12 cellular contexts compared by ENCODE assay signal in the genomic region with DNA sequence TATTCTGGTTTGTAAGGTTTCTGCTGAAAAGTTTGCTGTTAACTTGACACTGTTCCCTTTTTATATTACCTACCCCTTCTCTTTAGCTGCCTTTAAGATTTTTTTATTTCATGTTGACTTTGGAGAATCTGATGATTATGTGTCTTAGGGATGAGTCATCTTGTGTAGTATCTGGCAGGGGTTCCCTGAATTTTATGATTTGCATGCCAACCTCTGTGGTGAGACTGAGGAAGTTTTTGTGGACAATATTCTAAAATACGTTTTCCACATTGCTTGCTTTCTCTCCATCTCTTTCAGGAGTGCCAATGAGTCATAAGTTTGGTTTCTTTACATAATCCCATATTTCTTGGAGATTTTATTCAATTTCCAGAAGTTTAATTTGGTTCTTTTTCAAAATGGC.
DNase-seq lines count a peak whose midpoint lies in the region; ATAC-seq and TF ChIP-seq lines count a peak whose summit lies in the region.
"Had no signal": no experiment of that assay in that cellular context is flagged by ENCODE, and none has a peak within 500 bp of the region (broad histone marks: within the 10 kb centered on the region; RNA-seq: fewer than 3 reads in every experiment).

No MANE protein-coding gene starts in this region.

- no peak overlapping the region for H3K4me2 ChIP-seq in SK-N-SH

- intact Hi-C loops in lower lobe of right lung (cut with DNase I) = no loop called here
- intact Hi-C loops in esophagus squamous epithelium (cut with DNase I) = no loop called here

- no peaks in the 10 kb centered on the region for H3K9me2 ChIP-seq in SK-N-SH

- no peak overlapping the region for H3K4me3 ChIP-seq in SK-N-SH (ENCODE audit: low read depth in 2 of 2, low read length in 1 of 2)
- H3K4me3 ChIP-seq in lower lobe of right lung = no peak overlapping the region
- H3K4me3 ChIP-seq in esophagus squamous epithelium = no peak overlapping the region

- H3K27me3 ChIP-seq in SK-N-SH (ENCODE audit: insufficient read depth) (no peaks in the 10 kb centered on the region), lower lobe of right lung (ENCODE audit: low read depth) (no peaks in the 10 kb centered on the region), esophagus squamous epithelium (no peaks in the 10 kb centered on the region)

- H3F3A ChIP-seq in SK-N-SH (replicated peaks; ENCODE audit: insufficient read depth) = peaks cover 5% of the 10 kb centered on the region

- no peak for TF ChIP-seq RAD21 in SK-N-SH (IDR thresholded peaks at IDR 0.05; ENCODE audit: low read length)

- CTCF ChIA-PET in SK-N-SH (lab: Yijun Ruan, JAX) = interaction anchor here (0.9 to 1.2 kb wide), 2 partner anchors 7 to 10 kb away, joined by 3 read pairs; no protein-coding TSS in a partner anchor

- H3K9me3 ChIP-seq in SK-N-SH (no peaks in the 10 kb centered on the region), lower lobe of right lung (no peaks in the 10 kb centered on the region), esophagus squamous epithelium (no peaks in the 10 kb centered on the region)

- 21% methylated on average over 1 of the region's 1 CpG for WGBS in SK-N-SH (ENCODE audit: low lambda C conversion rate)
- 30 to 39% methylated on average over 1 of the region's 1 CpG for WGBS in esophagus squamous epithelium, 2 donors

- no peak overlapping the region for H3K9ac ChIP-seq in SK-N-SH

- TF ChIP-seq CTCF in SK-N-SH (IDR thresholded peaks at IDR 0.05) (no peak), lower lobe of right lung (IDR thresholded peaks at IDR 0.05) (no peak), esophagus squamous epithelium (IDR thresholded peaks at IDR 0.05) (no peak), GM20000 (IDR thresholded peaks at IDR 0.05; ENCODE audit: extremely low read depth, missing control alignments) (no peak)

- POLR2A ChIA-PET in SK-N-SH (lab: Yijun Ruan, JAX) = no interaction called here

- TF ChIP-seq EP300 in SK-N-SH (IDR thresholded peaks at IDR 0.05; ENCODE audit: borderline replicate concordance in 1 of 2, low read depth in 1 of 2, low read length in 1 of 2) = no peak

- ATAC-seq in lower lobe of right lung = no peak
- ATAC-seq: activated CD8-positive, alpha-beta T cell treated with anti-CD3 and anti-CD28 coated beads, Interleukin-2, amount 10 ng/mL, durations not matched to agents 7 days and 5 days; right cardiac atrium had no signal

- H3K79me2 ChIP-seq in SK-N-SH (ENCODE audit: insufficient read depth) = no peaks in the 10 kb centered on the region

- no peaks in the 10 kb centered on the region for H4K20me1 ChIP-seq in SK-N-SH (ENCODE audit: insufficient read depth)

- H3K27ac ChIP-seq in SK-N-SH (ENCODE audit: low read depth in 2 of 2, low read length in 1 of 2) (no peak overlapping the region), lower lobe of right lung (no peak overlapping the region), esophagus squamous epithelium (no peak overlapping the region)

- DNase-seq in ELR (ENCODE audit: low read depth) (peak; percentile 75), SK-N-SH (no peak), fibroblast of peridontal ligament (ENCODE audit: extremely low read depth) (peak; percentile 96), smooth muscle cell of the brain vasculature (ENCODE audit: low read depth, low spot score) (peak; percentile 49), lower lobe of right lung (no peak), esophagus squamous epithelium (lab: John Stamatoyannopoulos, UW) (no peak), GM20000 (ENCODE audit: low spot score) (no peak)
- DNase-seq: activated CD8-positive, alpha-beta T cell treated with anti-CD3 and anti-CD28 coated beads, Interleukin-2, amount 10 ng/mL, durations not matched to agents 7 days and 5 days; activated naive CD4-positive, alpha-beta T cell; DMS153; NCI-H69; right cardiac atrium had no signal

- no peak for TF ChIP-seq POLR2A in esophagus squamous epithelium (IDR thresholded peaks at IDR 0.05)

- H3K4me1 ChIP-seq in SK-N-SH (ENCODE audit: control insufficient read depth in 1 of 2, insufficient read depth in 2 of 2, low read depth in 1 of 2, low read length in 1 of 2) = no peaks in the 10 kb centered on the region
- no peaks in the 10 kb centered on the region for H3K4me1 ChIP-seq in lower lobe of right lung
- H3K4me1 ChIP-seq in esophagus squamous epithelium = no peaks in the 10 kb centered on the region

- H2AFZ ChIP-seq in SK-N-SH (ENCODE audit: low read depth) = no peak overlapping the region

- no peaks in the 10 kb centered on the region for H3K36me3 ChIP-seq in SK-N-SH (replicated peaks in 1 of 2; ENCODE audit: control insufficient read depth in 1 of 2, insufficient read depth in 2 of 2, low read length in 1 of 2)
- H3K36me3 ChIP-seq in lower lobe of right lung = no peaks in the 10 kb centered on the region
- H3K36me3 ChIP-seq in esophagus squamous epithelium = no peaks in the 10 kb centered on the region

TF ChIP-seq in SK-N-SH, 30 proteins besides CTCF, POLR2A, EP300 and RAD21:
- TF ChIP-seq JUND (IDR thresholded peaks at IDR 0.05) (0 out of 2 replicates have a peak, but pooled peaks have one; percentile 13), FOSL2 (IDR thresholded peaks at IDR 0.05; ENCODE audit: borderline replicate concordance, low read depth) (0 out of 2 replicates have a peak, but pooled peaks have one; percentile 12), POLR2AphosphoS5 (IDR thresholded peaks at IDR 0.05; ENCODE audit: low read depth, low read length) (no peak), MEF2A (IDR thresholded peaks at IDR 0.05; ENCODE audit: borderline replicate concordance, low read depth) (no peak)

Comparison
In these comparisons a context has a peak if more than half of its experiments do, and no peak if none do; other contexts are left out.
1. DNase-seq: peak in ELR (single experiment), fibroblast of peridontal ligament (single experiment) and smooth muscle cell of the brain vasculature (single experiment); none in SK-N-SH (single experiment), lower lobe of right lung (single experiment), esophagus squamous epithelium (single experiment) and GM20000 (single experiment).